ENCODE assay signal across 1 cellular context in genomic region chr2:33419548-33420255, GRCh38.
TF ChIP-seq lines count a peak whose summit lies in the region.

No MANE protein-coding gene starts in this region.

TF ChIP-seq in GM23338, 12 proteins besides CTCF, POLR2A, EP300 and RAD21:
- TF ChIP-seq CREB1 (CRISPR knock-in tag; IDR thresholded peaks at IDR 0.05; ENCODE audit: low read depth), result no peak
- no peak for TF ChIP-seq STAT1 (IDR thresholded peaks at IDR 0.05; ENCODE audit: unreplicated experiment)
- TF ChIP-seq ZNF331 (CRISPR knock-in tag; IDR thresholded peaks at IDR 0.05; ENCODE audit: low read depth), result no peak
- TF ChIP-seq ZNF114 (CRISPR knock-in tag; IDR thresholded peaks at IDR 0.05), result no peak
- TF ChIP-seq JUNB (IDR thresholded peaks at IDR 0.05; ENCODE audit: unreplicated experiment), result no peak
- TF ChIP-seq REST (IDR thresholded peaks at IDR 0.05; ENCODE audit: unreplicated experiment), result no peak
- TF ChIP-seq, protein P1, sequence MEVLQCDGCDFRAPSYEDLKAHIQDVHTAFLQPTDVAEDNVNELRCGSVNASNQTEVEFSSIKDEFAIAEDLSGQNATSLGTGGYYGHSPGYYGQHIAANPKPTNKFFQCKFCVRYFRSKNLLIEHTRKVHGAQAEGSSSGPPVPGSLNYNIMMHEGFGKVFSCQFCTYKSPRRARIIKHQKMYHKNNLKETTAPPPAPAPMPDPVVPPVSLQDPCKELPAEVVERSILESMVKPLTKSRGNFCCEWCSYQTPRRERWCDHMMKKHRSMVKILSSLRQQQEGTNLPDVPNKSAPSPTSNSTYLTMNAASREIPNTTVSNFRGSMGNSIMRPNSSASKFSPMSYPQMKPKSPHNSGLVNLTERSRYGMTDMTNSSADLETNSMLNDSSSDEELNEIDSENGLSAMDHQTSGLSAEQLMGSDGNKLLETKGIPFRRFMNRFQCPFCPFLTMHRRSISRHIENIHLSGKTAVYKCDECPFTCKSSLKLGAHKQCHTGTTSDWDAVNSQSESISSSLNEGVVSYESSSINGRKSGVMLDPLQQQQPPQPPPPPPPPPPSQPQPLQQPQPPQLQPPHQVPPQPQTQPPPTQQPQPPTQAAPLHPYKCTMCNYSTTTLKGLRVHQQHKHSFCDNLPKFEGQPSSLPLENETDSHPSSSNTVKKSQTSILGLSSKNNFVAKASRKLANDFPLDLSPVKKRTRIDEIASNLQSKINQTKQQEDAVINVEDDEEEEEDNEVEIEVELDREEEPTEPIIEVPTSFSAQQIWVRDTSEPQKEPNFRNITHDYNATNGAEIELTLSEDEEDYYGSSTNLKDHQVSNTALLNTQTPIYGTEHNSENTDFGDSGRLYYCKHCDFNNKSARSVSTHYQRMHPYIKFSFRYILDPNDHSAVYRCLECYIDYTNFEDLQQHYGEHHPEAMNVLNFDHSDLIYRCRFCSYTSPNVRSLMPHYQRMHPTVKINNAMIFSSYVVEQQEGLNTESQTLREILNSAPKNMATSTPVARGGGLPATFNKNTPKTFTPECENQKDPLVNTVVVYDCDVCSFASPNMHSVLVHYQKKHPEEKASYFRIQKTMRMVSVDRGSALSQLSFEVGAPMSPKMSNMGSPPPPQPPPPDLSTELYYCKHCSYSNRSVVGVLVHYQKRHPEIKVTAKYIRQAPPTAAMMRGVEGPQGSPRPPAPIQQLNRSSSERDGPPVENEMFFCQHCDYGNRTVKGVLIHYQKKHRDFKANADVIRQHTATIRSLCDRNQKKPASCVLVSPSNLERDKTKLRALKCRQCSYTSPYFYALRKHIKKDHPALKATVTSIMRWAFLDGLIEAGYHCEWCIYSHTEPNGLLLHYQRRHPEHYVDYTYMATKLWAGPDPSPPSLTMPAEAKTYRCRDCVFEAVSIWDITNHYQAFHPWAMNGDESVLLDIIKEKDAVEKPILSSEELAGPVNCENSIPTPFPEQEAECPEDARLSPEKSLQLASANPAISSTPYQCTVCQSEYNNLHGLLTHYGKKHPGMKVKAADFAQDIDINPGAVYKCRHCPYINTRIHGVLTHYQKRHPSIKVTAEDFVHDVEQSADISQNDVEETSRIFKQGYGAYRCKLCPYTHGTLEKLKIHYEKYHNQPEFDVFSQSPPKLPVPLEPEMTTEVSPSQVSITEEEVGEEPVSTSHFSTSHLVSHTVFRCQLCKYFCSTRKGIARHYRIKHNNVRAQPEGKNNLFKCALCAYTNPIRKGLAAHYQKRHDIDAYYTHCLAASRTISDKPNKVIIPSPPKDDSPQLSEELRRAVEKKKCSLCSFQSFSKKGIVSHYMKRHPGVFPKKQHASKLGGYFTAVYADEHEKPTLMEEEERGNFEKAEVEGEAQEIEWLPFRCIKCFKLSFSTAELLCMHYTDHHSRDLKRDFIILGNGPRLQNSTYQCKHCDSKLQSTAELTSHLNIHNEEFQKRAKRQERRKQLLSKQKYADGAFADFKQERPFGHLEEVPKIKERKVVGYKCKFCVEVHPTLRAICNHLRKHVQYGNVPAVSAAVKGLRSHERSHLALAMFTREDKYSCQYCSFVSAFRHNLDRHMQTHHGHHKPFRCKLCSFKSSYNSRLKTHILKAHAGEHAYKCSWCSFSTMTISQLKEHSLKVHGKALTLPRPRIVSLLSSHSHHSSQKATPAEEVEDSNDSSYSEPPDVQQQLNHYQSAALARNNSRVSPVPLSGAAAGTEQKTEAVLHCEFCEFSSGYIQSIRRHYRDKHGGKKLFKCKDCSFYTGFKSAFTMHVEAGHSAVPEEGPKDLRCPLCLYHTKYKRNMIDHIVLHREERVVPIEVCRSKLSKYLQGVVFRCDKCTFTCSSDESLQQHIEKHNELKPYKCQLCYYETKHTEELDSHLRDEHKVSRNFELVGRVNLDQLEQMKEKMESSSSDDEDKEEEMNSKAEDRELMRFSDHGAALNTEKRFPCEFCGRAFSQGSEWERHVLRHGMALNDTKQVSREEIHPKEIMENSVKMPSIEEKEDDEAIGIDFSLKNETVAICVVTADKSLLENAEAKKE (CRISPR knock-in tag; IDR thresholded peaks at IDR 0.05), result no peak
- TF ChIP-seq EZH2phosphoT487 (IDR thresholded peaks at IDR 0.05; ENCODE audit: unreplicated experiment), result no peak
- TF ChIP-seq EZH2 (IDR thresholded peaks at IDR 0.05; ENCODE audit: low read depth, unreplicated experiment), result no peak
- TF ChIP-seq POLR2AphosphoS5 (IDR thresholded peaks at IDR 0.05; ENCODE audit: low read depth), result no peak
- no peak for TF ChIP-seq ETS1 (IDR thresholded peaks at IDR 0.05)
- no peak for TF ChIP-seq NANOG (IDR thresholded peaks at IDR 0.05; ENCODE audit: borderline replicate concordance)
TF ChIP-seq in GM23338: peak in this region for 0.
